In genomic region chr9:99724640-99725039, GRCh38 we compare ENCODE assay signal across 25 cellular contexts.
"Had no signal": no experiment of that assay in that cellular context is flagged by ENCODE, and none has a peak within 500 bp of the region (broad histone marks: within the 10 kb centered on the region; RNA-seq: fewer than 3 reads in every experiment).

No MANE protein-coding gene starts in this region.

- H3K9me3 ChIP-seq: esophagus muscularis mucosa, gastroesophageal sphincter, heart left ventricle, left lung, lower lobe of right lung, mucosa of descending colon had no signal

- ATAC-seq: foreskin keratinocyte; gastroesophageal sphincter; heart left ventricle; left cardiac atrium; left lung; left ventricle myocardium superior; lower lobe of right lung; mucosa of descending colon; naive thymus-derived CD8-positive, alpha-beta T cell had no signal

- H3K9me3 Mint-ChIP-seq: immature natural killer cell; naive B cell; naive thymus-derived CD8-positive, alpha-beta T cell had no signal

- H3K27ac ChIP-seq: coronary artery, dorsolateral prefrontal cortex, esophagus muscularis mucosa, foreskin keratinocyte, gastroesophageal sphincter, heart left ventricle, hepatocyte, left lung, lower lobe of right lung had no signal

- H3K4me3 ChIP-seq: coronary artery, dorsolateral prefrontal cortex, esophagus muscularis mucosa, gastroesophageal sphincter, heart left ventricle, hepatocyte, left lung, lower lobe of right lung, mucosa of descending colon had no signal

- H3K4me1 ChIP-seq: foreskin keratinocyte, gastroesophageal sphincter had no signal

- H3K27me3 Mint-ChIP-seq: naive B cell; naive thymus-derived CD8-positive, alpha-beta T cell had no signal

- H3K79me2 ChIP-seq: hepatocyte had no signal

- H3K27me3 ChIP-seq: dorsolateral prefrontal cortex, esophagus muscularis mucosa, gastroesophageal sphincter, heart left ventricle, hepatocyte had no signal

- DNase-seq: dermis blood vessel endothelial cell; dorsolateral prefrontal cortex; effector CD4-positive, alpha-beta T cell; effector memory CD4-positive, alpha-beta T cell; foreskin keratinocyte; heart left ventricle; hypothalamus; immature natural killer cell; left cardiac atrium; left lung; left ventricle myocardium superior; lower lobe of right lung; mesenchymal stem cell; mucosa of descending colon; naive B cell; naive thymus-derived CD8-positive, alpha-beta T cell had no signal

- H2AFZ ChIP-seq: hepatocyte had no signal

- H3K4me2 ChIP-seq: hepatocyte had no signal

- H3K36me3 ChIP-seq: esophagus muscularis mucosa, gastroesophageal sphincter, heart left ventricle, left lung, lower lobe of right lung had no signal

- FAIRE-seq: endothelial cell of umbilical vein, frontal cortex, islet of Langerhans, keratinocyte had no signal

- H3K27ac Mint-ChIP-seq: immature natural killer cell; mesothelial cell of epicardium; naive B cell; naive thymus-derived CD8-positive, alpha-beta T cell had no signal

- H3K36me3 Mint-ChIP-seq: immature natural killer cell; mesothelial cell of epicardium; naive B cell; naive thymus-derived CD8-positive, alpha-beta T cell had no signal

- H3K4me3 Mint-ChIP-seq: immature natural killer cell; mesothelial cell of epicardium; naive B cell; naive thymus-derived CD8-positive, alpha-beta T cell had no signal
